In genomic region chr5:95799181-95799835, GRCh38 we compare ENCODE assay signal across 23 cellular contexts.
"Had no signal": no experiment of that assay in that cellular context is flagged by ENCODE, and none has a peak within 500 bp of the region (broad histone marks: within the 10 kb centered on the region; RNA-seq: fewer than 3 reads in every experiment).

No MANE protein-coding gene starts in this region.

- H3K27ac ChIP-seq: neural progenitor cell, upper lobe of right lung had no signal

- FAIRE-seq: frontal cortex had no signal

- H3K36me3 Mint-ChIP-seq: activated naive CD4-positive, alpha-beta T cell treated with anti-CD3 and anti-CD28 coated beads, Interleukin-2, amount 50 U/mL, for 72 hours; WTC11 had no signal

- H3K9ac ChIP-seq: neural progenitor cell had no signal

- DNase-seq: activated CD4-positive, alpha-beta T cell treated with anti-CD3 and anti-CD28 coated beads for 36 hours; activated CD4-positive, alpha-beta T cell treated with anti-CD3 and anti-CD28 coated beads, Interleukin-2, amount 50 U/mL, for 4 hours; activated CD8-positive, alpha-beta memory T cell treated with anti-CD3 and anti-CD28 coated beads for 24 hours; activated CD8-positive, alpha-beta memory T cell treated with anti-CD3 and anti-CD28 coated beads, Interleukin-2, amount 50 U/mL, for 4 hours; activated T-cell treated with anti-CD3 and anti-CD28 coated beads, Interleukin-2, amount 50 U/mL, for 24 hours; aorta; caudate nucleus; dermis blood vessel endothelial cell; effector CD8-positive, alpha-beta T cell; hippocampal formation; mesendoderm; naive thymus-derived CD8-positive, alpha-beta T cell; stimulated activated CD4-positive, alpha-beta T cell treated with anti-CD3 and anti-CD28 coated beads, Interleukin-4, amount 100 ng/mL, for 4 hours; stimulated activated naive CD8-positive, alpha-beta T cell treated with anti-CD3 and anti-CD28 coated beads, Interleukin-15, Interleukin-2, amounts not matched to agents 100 U/mL and 50 U/mL, for 24 hours; T-helper 9 cell; upper lobe of right lung had no signal

- H3K36me3 ChIP-seq: neural progenitor cell, upper lobe of right lung had no signal

- H3K27ac Mint-ChIP-seq: activated CD4-positive, alpha-beta T cell treated with anti-CD3 and anti-CD28 coated beads for 36 hours; activated naive CD4-positive, alpha-beta T cell treated with anti-CD3 and anti-CD28 coated beads, Interleukin-2, amount 50 U/mL, for 72 hours; activated T-cell treated with anti-CD3 and anti-CD28 coated beads, Interleukin-2, amount 50 U/mL, for 24 hours; activated T-helper 17 cell treated with anti-CD3 and anti-CD28 coated beads, Interleukin-2, amount 50 U/mL, for 72 hours; brain; neural progenitor cell; progenitor cell of endocrine pancreas; WTC11 had no signal

- H3K4me3 ChIP-seq: neural progenitor cell, upper lobe of right lung had no signal

- H3K4me1 Mint-ChIP-seq: activated CD4-positive, alpha-beta T cell treated with anti-CD3 and anti-CD28 coated beads for 36 hours; brain; WTC11 had no signal

- H2AFZ ChIP-seq: neural progenitor cell had no signal

- H3K27me3 Mint-ChIP-seq: activated CD4-positive, alpha-beta T cell treated with anti-CD3 and anti-CD28 coated beads for 36 hours; activated T-cell treated with anti-CD3 and anti-CD28 coated beads, Interleukin-2, amount 50 U/mL, for 24 hours; activated T-helper 17 cell treated with anti-CD3 and anti-CD28 coated beads, Interleukin-2, amount 50 U/mL, for 72 hours; brain; naive thymus-derived CD8-positive, alpha-beta T cell; progenitor cell of endocrine pancreas had no signal

- H3K9me3 Mint-ChIP-seq: activated naive CD4-positive, alpha-beta T cell treated with anti-CD3 and anti-CD28 coated beads, Interleukin-2, amount 50 U/mL, for 72 hours; activated T-cell treated with anti-CD3 and anti-CD28 coated beads, Interleukin-2, amount 50 U/mL, for 24 hours; activated T-helper 17 cell treated with anti-CD3 and anti-CD28 coated beads, Interleukin-2, amount 50 U/mL, for 72 hours had no signal

- ATAC-seq: activated CD4-positive, alpha-beta T cell treated with anti-CD3 and anti-CD28 coated beads for 36 hours; activated naive CD4-positive, alpha-beta T cell treated with anti-CD3 and anti-CD28 coated beads, Interleukin-2, amount 50 U/mL, for 72 hours; activated T-helper 17 cell treated with anti-CD3 and anti-CD28 coated beads, Interleukin-2, amount 50 U/mL, for 72 hours; naive thymus-derived CD8-positive, alpha-beta T cell; stimulated activated naive CD8-positive, alpha-beta T cell treated with anti-CD3 and anti-CD28 coated beads, Interleukin-15, Interleukin-2, amounts not matched to agents 100 U/mL and 50 U/mL, for 24 hours; upper lobe of right lung; WTC11 had no signal

- H3K4me3 Mint-ChIP-seq: activated CD4-positive, alpha-beta T cell treated with anti-CD3 and anti-CD28 coated beads for 36 hours; activated T-cell treated with anti-CD3 and anti-CD28 coated beads, Interleukin-2, amount 50 U/mL, for 24 hours; activated T-helper 17 cell treated with anti-CD3 and anti-CD28 coated beads, Interleukin-2, amount 50 U/mL, for 72 hours; brain; naive thymus-derived CD8-positive, alpha-beta T cell; neural progenitor cell; WTC11 had no signal

- H3K4me1 ChIP-seq: neural progenitor cell, upper lobe of right lung had no signal

- H3K27me3 ChIP-seq: neural progenitor cell, upper lobe of right lung had no signal

- H3K9me3 ChIP-seq: upper lobe of right lung had no signal

- H3K4me2 ChIP-seq: neural progenitor cell had no signal
